16 cellular contexts compared by ENCODE assay signal in the genomic region with DNA sequence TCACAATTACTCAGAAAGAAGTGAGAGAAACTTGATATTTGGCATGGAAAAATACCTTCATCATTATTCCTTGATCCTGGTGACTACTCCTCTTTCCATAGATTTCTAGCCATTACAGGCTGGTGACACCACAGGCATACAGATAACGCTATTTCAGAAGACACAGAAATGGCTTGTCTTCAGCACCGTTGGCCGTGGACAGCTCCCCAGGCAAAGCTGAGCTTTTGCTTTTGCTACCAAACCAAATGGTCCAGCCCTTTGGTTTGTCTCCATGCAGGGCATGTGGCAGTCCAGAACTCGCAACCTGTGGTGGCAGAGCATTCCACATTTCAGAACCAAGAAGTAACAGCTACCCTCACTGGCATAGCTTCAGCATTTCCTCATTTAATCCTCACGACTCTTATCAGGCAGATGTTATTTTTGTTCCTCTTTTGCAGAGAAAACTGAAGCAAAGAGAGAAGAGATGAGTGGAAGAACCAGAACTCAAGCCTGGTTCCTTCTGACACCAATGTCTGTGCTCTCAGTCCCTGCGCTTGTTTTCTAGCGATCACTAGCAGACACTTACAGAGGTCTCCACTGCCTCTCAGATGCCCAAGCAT. TPM values are rescaled to one million over a fixed set of nuclear protein-coding genes. Genes with fewer than 3 reads are reported as not detected.
DNase-seq lines count a peak whose midpoint lies in the region; ATAC-seq and TF ChIP-seq lines count a peak whose summit lies in the region.
"Had no signal": no experiment of that assay in that cellular context is flagged by ENCODE, and none has a peak within 500 bp of the region (broad histone marks: within the 10 kb centered on the region; RNA-seq: fewer than 3 reads in every experiment).

No MANE protein-coding gene starts in this region.

- H3K27me3 ChIP-seq in neural progenitor cell = no peaks in the 10 kb centered on the region
- no peaks in the 10 kb centered on the region for H3K27me3 ChIP-seq in transverse colon
- H3K27me3 ChIP-seq: stomach had no signal

- peaks cover 2% of the 10 kb centered on the region for H3K9me3 Mint-ChIP-seq in activated CD4-positive, alpha-beta T cell treated with anti-CD3 and anti-CD28 coated beads for 36 hours (ENCODE audit: low read depth)
- peaks cover 2% of the 10 kb centered on the region for H3K9me3 Mint-ChIP-seq in neural progenitor cell

- peaks cover 17% of the 10 kb centered on the region for H3K4me1 ChIP-seq in neural progenitor cell
- no peaks in the 10 kb centered on the region for H3K4me1 ChIP-seq in transverse colon
- H3K4me1 ChIP-seq: left ventricle myocardium inferior, stomach had no signal

- no peak overlapping the region for H3K4me2 ChIP-seq in neural progenitor cell

- H3K79me2 ChIP-seq in neural progenitor cell (ENCODE audit: low read depth) = no peaks in the 10 kb centered on the region

- POLR2A ChIA-PET in activated CD4-positive, alpha-beta T cell treated with anti-CD3 and anti-CD28 coated beads for 36 hours (lab: Charles Lee) = no interaction called here

- no peak for TF ChIP-seq EP300 in transverse colon (IDR thresholded peaks at IDR 0.05; ENCODE audit: low read depth)

- H3K4me1 Mint-ChIP-seq in activated CD4-positive, alpha-beta T cell treated with anti-CD3 and anti-CD28 coated beads for 36 hours = no peaks in the 10 kb centered on the region
- peaks cover 23% of the 10 kb centered on the region for H3K4me1 Mint-ChIP-seq in neural progenitor cell

- peaks cover 11% of the 10 kb centered on the region for H4K20me1 ChIP-seq in neural progenitor cell (ENCODE audit: low read depth)

- WGBS in transverse colon (ENCODE audit: low coverage in 1 of 2), 2 donors = 66 to 68% methylated on average over 2 to 7 of the region's 7 CpGs

- H3K27ac ChIP-seq in neural progenitor cell (no peak overlapping the region), transverse colon (no peak overlapping the region)
- H3K27ac ChIP-seq: left ventricle myocardium inferior, RWPE1, stomach had no signal

- no peak for TF ChIP-seq POLR2A in NB4 (IDR thresholded peaks at IDR 0.05; ENCODE audit: extremely low read depth, insufficient read length)
- TF ChIP-seq POLR2A in transverse colon (IDR thresholded peaks at IDR 0.05) = no peak

- DNase-seq in activated CD4-positive, alpha-beta T cell treated with anti-CD3 and anti-CD28 coated beads for 36 hours = peak; percentile 43
- no peak for DNase-seq in activated CD4-positive, alpha-beta T cell treated with anti-CD3 and anti-CD28 coated beads, Interleukin-2, amount 50 U/mL, for 1 hour
- DNase-seq in NB4 (ENCODE audit: low read depth) = peak; percentile 26
- peak; percentile 1 for DNase-seq in dermis blood vessel endothelial cell
- peak; percentile 71 for DNase-seq in neural progenitor cell (ENCODE audit: low spot score)
- DNase-seq in transverse colon = no peak
- no peak for DNase-seq in midbrain (lab: John Stamatoyannopoulos, UW)
- no peak for DNase-seq in head of caudate nucleus
- DNase-seq: activated CD4-positive, CD25-positive, alpha-beta regulatory T cell; left ventricle myocardium inferior; NCI-H2081 treated with DMSO at 0.1 percent for 48 hours; stomach had no signal

- CTCF ChIA-PET in activated CD4-positive, alpha-beta T cell treated with anti-CD3 and anti-CD28 coated beads for 36 hours (lab: Charles Lee) = no interaction called here

- intact Hi-C loops in activated CD4-positive, alpha-beta T cell treated with anti-CD3 and anti-CD28 coated beads for 36 hours (cut with DNase I, micrococcal nuclease) = no loop called here
- intact Hi-C loops in transverse colon (cut with DNase I; ENCODE audit: low total_unique reads) = no loop called here
- intact Hi-C loops in head of caudate nucleus (cut with DNase I) = no loop called here

- H3K9me3 ChIP-seq in neural progenitor cell (ENCODE audit: low read depth) = no peaks in the 10 kb centered on the region
- H3K9me3 ChIP-seq in transverse colon = no peaks in the 10 kb centered on the region

- in situ Hi-C loops in transverse colon (cut with MboI; ENCODE audit: low pct_ligation_motif_present in 1 of 4, low pct_unique_long_range_greater_than_20kb in 1 of 4, low sequenced_read_pairs in 3 of 4) = no loop called here

- H3K9ac ChIP-seq in neural progenitor cell = no peak overlapping the region

- ATAC-seq in activated CD4-positive, alpha-beta T cell treated with anti-CD3 and anti-CD28 coated beads for 36 hours = no peak

- H3K4me3 ChIP-seq in NB4 (ENCODE audit: low read depth, low read length) = no peak overlapping the region
- no peak overlapping the region for H3K4me3 ChIP-seq in neural progenitor cell
- H3K4me3 ChIP-seq in transverse colon = no peak overlapping the region
- H3K4me3 ChIP-seq: left ventricle myocardium inferior, stomach had no signal

- no peak overlapping the region for H2AFZ ChIP-seq in neural progenitor cell (replicated peaks)

- H3K27ac Mint-ChIP-seq in activated CD4-positive, alpha-beta T cell treated with anti-CD3 and anti-CD28 coated beads for 36 hours = no peak overlapping the region
- H3K27ac Mint-ChIP-seq in neural progenitor cell = no peak overlapping the region
- H3K27ac Mint-ChIP-seq: activated naive CD8-positive, alpha-beta T cell had no signal

- H3K36me3 ChIP-seq in neural progenitor cell = no peaks in the 10 kb centered on the region
- no peaks in the 10 kb centered on the region for H3K36me3 ChIP-seq in transverse colon
- H3K36me3 ChIP-seq: left ventricle myocardium inferior, stomach had no signal

- no peak overlapping the region for H3K4me3 Mint-ChIP-seq in activated CD4-positive, alpha-beta T cell treated with anti-CD3 and anti-CD28 coated beads for 36 hours
- H3K4me3 Mint-ChIP-seq in neural progenitor cell = no peak overlapping the region
- H3K4me3 Mint-ChIP-seq: activated naive CD8-positive, alpha-beta T cell had no signal

- no peaks in the 10 kb centered on the region for H3K36me3 Mint-ChIP-seq in activated CD4-positive, alpha-beta T cell treated with anti-CD3 and anti-CD28 coated beads for 36 hours (ENCODE audit: low read depth)
- no peaks in the 10 kb centered on the region for H3K36me3 Mint-ChIP-seq in neural progenitor cell
- H3K36me3 Mint-ChIP-seq: activated naive CD8-positive, alpha-beta T cell had no signal

- TF ChIP-seq CTCF in NB4 (IDR thresholded peaks at IDR 0.05; ENCODE audit: low read depth, low read length) = no peak
- no peak for TF ChIP-seq CTCF in neural progenitor cell (IDR thresholded peaks at IDR 0.05)
- no peak for TF ChIP-seq CTCF in transverse colon (IDR thresholded peaks at IDR 0.05)

- no peaks in the 10 kb centered on the region for H3F3A ChIP-seq in neural progenitor cell (ENCODE audit: low read depth)

- H3K27me3 Mint-ChIP-seq in activated CD4-positive, alpha-beta T cell treated with anti-CD3 and anti-CD28 coated beads for 36 hours = no peaks in the 10 kb centered on the region
- peaks cover 5% of the 10 kb centered on the region for H3K27me3 Mint-ChIP-seq in neural progenitor cell (ENCODE audit: insufficient read depth, low read depth)

RNA-seq across cellular contexts. Expression of gene HS3ST4, which starts 55.5 kb away (rescaled TPM):
- not detected for total RNA-seq in activated CD4-positive, alpha-beta T cell treated with anti-CD3 and anti-CD28 coated beads for 36 hours
- total RNA-seq in dermis blood vessel endothelial cell = not detected in 2 replicates
- total RNA-seq in neural progenitor cell (ENCODE audit: low replicate concordance) = 1.8 and 2.5 TPM in 2 replicates
- total RNA-seq in transverse colon = not detected
- total RNA-seq: fibroblast of villous mesenchyme, left ventricle myocardium inferior, osteoblast had no signal

Comparison
In these comparisons a context has a peak if more than half of its experiments do, and no peak if none do; other contexts are left out.
1. DNase-seq: peak in activated CD4-positive, alpha-beta T cell treated with anti-CD3 and anti-CD28 coated beads for 36 hours (single experiment), NB4 (single experiment), dermis blood vessel endothelial cell (single experiment) and neural progenitor cell (single experiment); none in activated CD4-positive, alpha-beta T cell treated with anti-CD3 and anti-CD28 coated beads, Interleukin-2, amount 50 U/mL, for 1 hour (single experiment), transverse colon (single experiment), midbrain (single experiment) and head of caudate nucleus (0 of 42).